28 cellular contexts compared by ENCODE assay signal in genomic region chrX:147902270-147902669, GRCh38.
"Had no signal": no experiment of that assay in that cellular context is flagged by ENCODE, and none has a peak within 500 bp of the region (broad histone marks: within the 10 kb centered on the region; RNA-seq: fewer than 3 reads in every experiment).

No MANE protein-coding gene starts in this region.

- H3K36me3 ChIP-seq: esophagus muscularis mucosa, gastrocnemius medialis, left ventricle myocardium inferior, lower lobe of right lung, right lobe of liver, spleen, tibial artery, upper lobe of right lung, vagina had no signal

- H3K9me3 Mint-ChIP-seq: memory B cell; naive B cell; nephron; stimulated activated memory B cell treated with anti-CD40 and anti-IgM and Interleukin-4, amounts not matched to agents 10 μg/mL and 1 μg/mL and 100 μg/mL, for 72 hours; stimulated activated naive CD8-positive, alpha-beta T cell treated with anti-CD3 and anti-CD28 coated beads, Interleukin-15, Interleukin-2, amounts not matched to agents 100 ng/mL and 50 ng/mL, for 24 hours had no signal

- H3K27me3 Mint-ChIP-seq: memory B cell; naive B cell; stimulated activated memory B cell treated with anti-CD40 and anti-IgM and Interleukin-4, amounts not matched to agents 10 μg/mL and 1 μg/mL and 100 μg/mL, for 72 hours; stimulated activated naive CD8-positive, alpha-beta T cell treated with anti-CD3 and anti-CD28 coated beads, Interleukin-15, Interleukin-2, amounts not matched to agents 100 ng/mL and 50 ng/mL, for 24 hours had no signal

- H3K36me3 Mint-ChIP-seq: memory B cell; naive B cell; stimulated activated memory B cell treated with anti-CD40 and anti-IgM and Interleukin-4, amounts not matched to agents 10 μg/mL and 1 μg/mL and 100 μg/mL, for 72 hours had no signal

- H3K9me3 ChIP-seq: esophagus muscularis mucosa, gastrocnemius medialis, left ventricle myocardium inferior, lower lobe of right lung, psoas muscle, right lobe of liver, tibial artery, upper lobe of right lung, vagina had no signal

- DNase-seq: cortex of kidney; dorsolateral prefrontal cortex; effector CD8-positive, alpha-beta T cell; gastrocnemius medialis; glutamatergic neuron; kidney; left cardiac atrium; left ventricle myocardium inferior; lower lobe of right lung; midbrain; naive B cell; occipital lobe; psoas muscle; retina; right lobe of liver; spleen; stimulated activated CD4-positive, alpha-beta T cell treated with anti-CD3 and anti-CD28 coated beads, Interleukin-15, amount 100 ng/mL, for 24 hours; stimulated activated CD4-positive, alpha-beta T cell treated with anti-CD3 and anti-CD28 coated beads, Interleukin-1b, Interleukin-23, amount 100 ng/mL, for 48 hours; stimulated activated CD4-positive, alpha-beta T cell treated with anti-CD3 and anti-CD28 coated beads, Interleukin-4, amount 100 ng/mL, for 24 hours; tibial artery; upper lobe of right lung had no signal

- H3K4me1 ChIP-seq: esophagus muscularis mucosa, gastrocnemius medialis, left ventricle myocardium inferior, lower lobe of right lung, psoas muscle, right lobe of liver, spleen, upper lobe of right lung, vagina had no signal

- ATAC-seq: gastrocnemius medialis; left cardiac atrium; lower lobe of right lung; psoas muscle; right lobe of liver; stimulated activated memory B cell treated with anti-CD40 and anti-IgM and Interleukin-4, amounts not matched to agents 10 μg/mL and 1 μg/mL and 100 μg/mL, for 72 hours; upper lobe of right lung had no signal

- H3K27ac ChIP-seq: dorsolateral prefrontal cortex, epithelial cell of prostate, esophagus muscularis mucosa, gastrocnemius medialis, left ventricle myocardium inferior, lower lobe of right lung, psoas muscle, right lobe of liver, tibial artery, upper lobe of right lung, vagina had no signal

- H3K27me3 ChIP-seq: esophagus muscularis mucosa, gastrocnemius medialis, right lobe of liver, spleen, tibial artery, upper lobe of right lung, vagina had no signal

- H3K27ac Mint-ChIP-seq: memory B cell; stimulated activated memory B cell treated with anti-CD40 and anti-IgM and Interleukin-4, amounts not matched to agents 10 μg/mL and 1 μg/mL and 100 μg/mL, for 72 hours; stimulated activated naive CD8-positive, alpha-beta T cell treated with anti-CD3 and anti-CD28 coated beads, Interleukin-15, Interleukin-2, amounts not matched to agents 100 ng/mL and 50 ng/mL, for 24 hours had no signal

- H3K4me3 ChIP-seq: dorsolateral prefrontal cortex, esophagus muscularis mucosa, gastrocnemius medialis, left ventricle myocardium inferior, lower lobe of right lung, psoas muscle, right lobe of liver, spleen, tibial artery, upper lobe of right lung, vagina had no signal

- H3K4me3 Mint-ChIP-seq: memory B cell; naive B cell; nephron; stimulated activated memory B cell treated with anti-CD40 and anti-IgM and Interleukin-4, amounts not matched to agents 10 μg/mL and 1 μg/mL and 100 μg/mL, for 72 hours; stimulated activated naive CD8-positive, alpha-beta T cell treated with anti-CD3 and anti-CD28 coated beads, Interleukin-15, Interleukin-2, amounts not matched to agents 100 ng/mL and 50 ng/mL, for 24 hours had no signal
